ENCODE assay signal across 1 cellular context in the genomic region with DNA sequence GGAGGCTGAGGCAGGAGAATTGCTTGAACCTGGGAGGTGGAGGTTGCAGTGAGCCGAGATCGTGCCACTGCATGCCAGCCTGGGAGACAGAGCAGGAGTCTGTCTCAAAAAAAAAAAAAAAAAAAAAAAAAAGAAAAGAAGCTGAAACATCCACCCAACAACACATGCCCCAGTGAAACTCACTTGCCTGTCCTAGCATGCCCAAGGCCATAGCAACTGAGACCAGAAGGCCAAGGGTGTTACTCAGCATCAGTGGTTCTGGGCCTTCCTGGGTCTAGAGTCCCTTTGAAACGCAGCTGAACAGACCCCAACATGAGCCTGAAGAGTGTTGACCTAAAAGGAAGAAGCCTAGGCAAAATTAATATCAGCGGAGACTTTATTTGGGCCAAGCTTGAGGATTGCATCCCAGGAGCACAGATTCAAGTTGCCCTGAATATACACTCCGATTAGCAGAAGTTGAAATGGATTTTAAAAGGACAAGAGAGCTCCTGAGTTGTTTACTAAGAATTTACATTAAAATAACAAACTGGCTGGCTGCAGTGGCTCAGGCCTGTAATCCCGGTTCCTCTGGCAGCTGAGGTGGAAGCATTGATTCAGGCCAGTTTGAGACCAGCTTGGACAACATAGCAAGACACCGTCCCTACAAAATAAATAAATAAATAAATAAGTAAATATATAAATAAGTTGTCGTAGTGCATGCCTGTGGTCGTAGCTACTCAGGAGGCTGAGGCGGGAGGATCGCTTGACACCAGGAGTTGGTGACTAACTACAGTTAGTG.
TF ChIP-seq lines count a peak whose summit lies in the region.

No MANE protein-coding gene starts in this region.

TF ChIP-seq in HCT116, 20 proteins besides CTCF, POLR2A, EP300 and RAD21 (continued from another document):
- TF ChIP-seq EZH2 (IDR thresholded peaks at IDR 0.05): no peak
- TF ChIP-seq, protein P1, sequence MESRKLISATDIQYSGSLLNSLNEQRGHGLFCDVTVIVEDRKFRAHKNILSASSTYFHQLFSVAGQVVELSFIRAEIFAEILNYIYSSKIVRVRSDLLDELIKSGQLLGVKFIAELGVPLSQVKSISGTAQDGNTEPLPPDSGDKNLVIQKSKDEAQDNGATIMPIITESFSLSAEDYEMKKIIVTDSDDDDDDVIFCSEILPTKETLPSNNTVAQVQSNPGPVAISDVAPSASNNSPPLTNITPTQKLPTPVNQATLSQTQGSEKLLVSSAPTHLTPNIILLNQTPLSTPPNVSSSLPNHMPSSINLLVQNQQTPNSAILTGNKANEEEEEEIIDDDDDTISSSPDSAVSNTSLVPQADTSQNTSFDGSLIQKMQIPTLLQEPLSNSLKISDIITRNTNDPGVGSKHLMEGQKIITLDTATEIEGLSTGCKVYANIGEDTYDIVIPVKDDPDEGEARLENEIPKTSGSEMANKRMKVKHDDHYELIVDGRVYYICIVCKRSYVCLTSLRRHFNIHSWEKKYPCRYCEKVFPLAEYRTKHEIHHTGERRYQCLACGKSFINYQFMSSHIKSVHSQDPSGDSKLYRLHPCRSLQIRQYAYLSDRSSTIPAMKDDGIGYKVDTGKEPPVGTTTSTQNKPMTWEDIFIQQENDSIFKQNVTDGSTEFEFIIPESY (IDR thresholded peaks at IDR 0.05; ENCODE audit: extremely low read depth, insufficient replicate concordance, low read length): no peak
- TF ChIP-seq SP1 (IDR thresholded peaks at IDR 0.05; ENCODE audit: low read depth): no peak
- no peak for TF ChIP-seq ZNF274 (IDR thresholded peaks at IDR 0.05; ENCODE audit: low read depth, low read length)
- TF ChIP-seq, protein P2, sequence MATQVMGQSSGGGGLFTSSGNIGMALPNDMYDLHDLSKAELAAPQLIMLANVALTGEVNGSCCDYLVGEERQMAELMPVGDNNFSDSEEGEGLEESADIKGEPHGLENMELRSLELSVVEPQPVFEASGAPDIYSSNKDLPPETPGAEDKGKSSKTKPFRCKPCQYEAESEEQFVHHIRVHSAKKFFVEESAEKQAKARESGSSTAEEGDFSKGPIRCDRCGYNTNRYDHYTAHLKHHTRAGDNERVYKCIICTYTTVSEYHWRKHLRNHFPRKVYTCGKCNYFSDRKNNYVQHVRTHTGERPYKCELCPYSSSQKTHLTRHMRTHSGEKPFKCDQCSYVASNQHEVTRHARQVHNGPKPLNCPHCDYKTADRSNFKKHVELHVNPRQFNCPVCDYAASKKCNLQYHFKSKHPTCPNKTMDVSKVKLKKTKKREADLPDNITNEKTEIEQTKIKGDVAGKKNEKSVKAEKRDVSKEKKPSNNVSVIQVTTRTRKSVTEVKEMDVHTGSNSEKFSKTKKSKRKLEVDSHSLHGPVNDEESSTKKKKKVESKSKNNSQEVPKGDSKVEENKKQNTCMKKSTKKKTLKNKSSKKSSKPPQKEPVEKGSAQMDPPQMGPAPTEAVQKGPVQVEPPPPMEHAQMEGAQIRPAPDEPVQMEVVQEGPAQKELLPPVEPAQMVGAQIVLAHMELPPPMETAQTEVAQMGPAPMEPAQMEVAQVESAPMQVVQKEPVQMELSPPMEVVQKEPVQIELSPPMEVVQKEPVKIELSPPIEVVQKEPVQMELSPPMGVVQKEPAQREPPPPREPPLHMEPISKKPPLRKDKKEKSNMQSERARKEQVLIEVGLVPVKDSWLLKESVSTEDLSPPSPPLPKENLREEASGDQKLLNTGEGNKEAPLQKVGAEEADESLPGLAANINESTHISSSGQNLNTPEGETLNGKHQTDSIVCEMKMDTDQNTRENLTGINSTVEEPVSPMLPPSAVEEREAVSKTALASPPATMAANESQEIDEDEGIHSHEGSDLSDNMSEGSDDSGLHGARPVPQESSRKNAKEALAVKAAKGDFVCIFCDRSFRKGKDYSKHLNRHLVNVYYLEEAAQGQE (IDR thresholded peaks at IDR 0.05; ENCODE audit: low read depth): no peak
- TF ChIP-seq ELF1 (IDR thresholded peaks at IDR 0.05; ENCODE audit: borderline replicate concordance, low read depth): no peak
- no peak for TF ChIP-seq FOSL1 (IDR thresholded peaks at IDR 0.05; ENCODE audit: low read depth)
- no peak for TF ChIP-seq CEBPB (IDR thresholded peaks at IDR 0.05; ENCODE audit: low read depth)
- TF ChIP-seq POLR2AphosphoS5 (IDR thresholded peaks at IDR 0.05; ENCODE audit: low read depth, low read length): no peak
- no peak for TF ChIP-seq ZFX (IDR thresholded peaks at IDR 0.05)
- TF ChIP-seq SIN3A (IDR thresholded peaks at IDR 0.05; ENCODE audit: low read depth): no peak
- no peak for TF ChIP-seq EZH2phosphoT487 (IDR thresholded peaks at IDR 0.05; ENCODE audit: borderline replicate concordance)
- no peak for TF ChIP-seq CBX3 (IDR thresholded peaks at IDR 0.05; ENCODE audit: low read depth)
- TF ChIP-seq EGR1 (IDR thresholded peaks at IDR 0.05; ENCODE audit: low read depth): no peak
- TF ChIP-seq, protein P3, sequence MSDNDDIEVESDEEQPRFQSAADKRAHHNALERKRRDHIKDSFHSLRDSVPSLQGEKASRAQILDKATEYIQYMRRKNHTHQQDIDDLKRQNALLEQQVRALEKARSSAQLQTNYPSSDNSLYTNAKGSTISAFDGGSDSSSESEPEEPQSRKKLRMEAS (IDR thresholded peaks at IDR 0.05): no peak
- TF ChIP-seq ATF3 (IDR thresholded peaks at IDR 0.05): no peak
